ENCODE assay signal across 9 cellular contexts in the genomic region with DNA sequence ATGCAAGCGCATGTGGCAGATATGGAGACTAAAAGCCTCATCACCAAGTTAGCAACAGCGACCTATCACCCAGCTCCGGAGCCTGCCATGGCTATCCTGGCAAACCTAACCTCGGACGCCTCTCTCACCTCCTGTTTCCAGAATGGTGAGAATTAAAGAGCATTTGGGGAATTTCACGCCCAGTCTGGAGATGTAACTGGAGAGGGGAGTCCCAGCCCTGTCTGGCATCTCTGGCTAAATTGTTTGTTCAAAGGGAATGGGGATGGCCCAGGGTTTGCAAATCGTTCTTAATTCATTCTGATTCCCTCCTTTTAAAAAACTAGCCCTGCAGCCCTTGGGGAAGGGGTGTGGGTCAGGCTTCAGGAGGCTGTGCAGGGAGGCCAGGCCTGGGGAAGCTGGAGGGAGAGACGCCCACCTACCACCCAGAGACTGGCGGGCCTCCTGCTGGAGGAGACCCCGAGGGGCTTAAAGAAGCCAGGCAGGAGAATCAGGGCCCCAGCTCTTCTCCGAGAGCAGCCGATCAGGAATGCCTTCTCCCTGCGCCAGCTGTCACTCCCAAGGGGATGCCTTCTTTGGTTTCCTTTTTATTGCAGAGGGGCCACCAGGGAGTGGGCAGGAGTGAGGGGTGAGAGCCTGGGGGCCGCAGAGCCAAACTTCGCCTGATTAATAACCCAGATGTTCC. TPM values are rescaled to one million over a fixed set of nuclear protein-coding genes. Genes with fewer than 3 reads are reported as not detected.
DNase-seq lines count a peak whose midpoint lies in the region; ATAC-seq and TF ChIP-seq lines count a peak whose summit lies in the region.
"Had no signal": no experiment of that assay in that cellular context is flagged by ENCODE, and none has a peak within 500 bp of the region (broad histone marks: within the 10 kb centered on the region; RNA-seq: fewer than 3 reads in every experiment).

No MANE protein-coding gene starts in this region.

- DNase-seq in activated naive CD8-positive, alpha-beta T cell treated with anti-CD3 and anti-CD28 coated beads for 36 hours, result no peak
- DNase-seq in choroid plexus epithelial cell (ENCODE audit: low read depth), result no peak
- no peak for DNase-seq in tibial nerve (ENCODE audit: low spot score in 2 of 2)
- no peak for DNase-seq in posterior cingulate gyrus

- no peaks in the 10 kb centered on the region for H3K27me3 ChIP-seq in muscle layer of colon (ENCODE audit: control insufficient read depth in 1 of 2, insufficient read depth in 2 of 2, low read length in 2 of 2)
- no peaks in the 10 kb centered on the region for H3K27me3 ChIP-seq in tibial nerve

- TF ChIP-seq POLR2A in tibial nerve (IDR thresholded peaks at IDR 0.05), result no peak
- no peak for TF ChIP-seq POLR2A in GM18505 (IDR thresholded peaks at IDR 0.05; ENCODE audit: borderline replicate concordance, extremely low read depth, insufficient read depth, insufficient read length)

- H3K9ac ChIP-seq in muscle layer of colon (ENCODE audit: low read length), result peak overlapping the region; percentile 71

- no peak overlapping the region for H3K27ac Mint-ChIP-seq in activated naive CD8-positive, alpha-beta T cell
- H3K27ac Mint-ChIP-seq in activated naive CD8-positive, alpha-beta T cell treated with anti-CD3 and anti-CD28 coated beads for 36 hours, result no peak overlapping the region

- H3K27me3 Mint-ChIP-seq in activated naive CD8-positive, alpha-beta T cell, result peaks cover 7% of the 10 kb centered on the region
- H3K27me3 Mint-ChIP-seq in activated naive CD8-positive, alpha-beta T cell treated with anti-CD3 and anti-CD28 coated beads for 36 hours, result peaks cover 30% of the 10 kb centered on the region

- no peak for TF ChIP-seq CTCF in choroid plexus epithelial cell (conservative IDR thresholded peaks at IDR 0.05; ENCODE audit: low read depth, low read length)
- TF ChIP-seq CTCF in tibial nerve (IDR thresholded peaks at IDR 0.05), result no peak

- ATAC-seq in HG03108 (IDR thresholded peaks at IDR 0.05; ENCODE audit: unreplicated experiment), result no peak
- ATAC-seq in GM18505 (IDR thresholded peaks at IDR 0.05; ENCODE audit: unreplicated experiment), result no peak
- ATAC-seq: GM12878 had no signal

- H3K4me1 ChIP-seq in muscle layer of colon (ENCODE audit: insufficient read depth, low read length) (peaks cover 21% of the 10 kb centered on the region), tibial nerve (peaks cover 0 to 68% (median 18%) of the 10 kb centered on the region in 4 donors)

- TF ChIP-seq EP300 in tibial nerve (IDR thresholded peaks at IDR 0.05), result no peak

- H3K9me3 ChIP-seq in muscle layer of colon (ENCODE audit: low read length), result no peaks in the 10 kb centered on the region
- H3K9me3 ChIP-seq in tibial nerve, result no peaks in the 10 kb centered on the region

- 48 to 54% methylated on average over 14 to 15 of the region's 15 CpGs for WGBS in tibial nerve, 2 donors

- H3K4me1 Mint-ChIP-seq in activated naive CD8-positive, alpha-beta T cell (ENCODE audit: low read depth), result peaks cover 4% of the 10 kb centered on the region
- H3K4me1 Mint-ChIP-seq in activated naive CD8-positive, alpha-beta T cell treated with anti-CD3 and anti-CD28 coated beads for 36 hours, result no peaks in the 10 kb centered on the region

- no peaks in the 10 kb centered on the region for H3K36me3 Mint-ChIP-seq in activated naive CD8-positive, alpha-beta T cell
- no peaks in the 10 kb centered on the region for H3K36me3 Mint-ChIP-seq in activated naive CD8-positive, alpha-beta T cell treated with anti-CD3 and anti-CD28 coated beads for 36 hours

- intact Hi-C loops in posterior cingulate gyrus (cut with DNase I), result no loop called here

- no peaks in the 10 kb centered on the region for H3K9me3 Mint-ChIP-seq in activated naive CD8-positive, alpha-beta T cell (ENCODE audit: low read depth)
- H3K9me3 Mint-ChIP-seq in activated naive CD8-positive, alpha-beta T cell treated with anti-CD3 and anti-CD28 coated beads for 36 hours, result no peaks in the 10 kb centered on the region

- H3K36me3 ChIP-seq in muscle layer of colon (ENCODE audit: insufficient read depth, low read length) (no peaks in the 10 kb centered on the region), tibial nerve (no peaks in the 10 kb centered on the region)

- peak overlapping the region; percentile 85 for H3K4me3 ChIP-seq in choroid plexus epithelial cell (ENCODE audit: low read depth, low read length)
- peak overlapping the region; percentile 22 to 64 for H3K4me3 ChIP-seq in muscle layer of colon (ENCODE audit: low read depth in 1 of 2, low read length in 2 of 2)
- H3K4me3 ChIP-seq in tibial nerve, result peak overlapping the region; percentile 56 to 84 (median 74)
- H3K4me3 ChIP-seq: GM12878 had no signal

- H3K4me3 Mint-ChIP-seq in activated naive CD8-positive, alpha-beta T cell, result peak overlapping the region; percentile 67
- H3K4me3 Mint-ChIP-seq in activated naive CD8-positive, alpha-beta T cell treated with anti-CD3 and anti-CD28 coated beads for 36 hours, result no peak overlapping the region

- H3K27ac ChIP-seq in muscle layer of colon (ENCODE audit: low read depth, low read length) (peak overlapping the region; percentile 79), tibial nerve (peak overlapping the region; percentile 86 to 97 (median 92))

RNA-seq across cellular contexts. Expression of a gene that starts 1.0 kb away (rescaled TPM):
- total RNA-seq in activated naive CD8-positive, alpha-beta T cell treated with anti-CD3 and anti-CD28 coated beads for 36 hours, result under 1 TPM; 0.23 to 0.24 TPM
- total RNA-seq in tibial nerve, result 10 to 100 TPM; 51.9 to 78.3 (median 62.4) TPM

Comparison
In these comparisons a context has a peak if more than half of its experiments do, and no peak if none do; other contexts are left out.
1. RNA of a gene that starts 1.0 kb away (total RNA-seq): 51.9 to 78.3 TPM in tibial nerve; 0.23 to 0.24 TPM in activated naive CD8-positive, alpha-beta T cell treated with anti-CD3 and anti-CD28 coated beads for 36 hours; every median in the first group is over 10 times any median in the second.
2. Peak in every context shown above with its lines, with median percentiles within 50 percentile points of each other: H3K4me3 ChIP-seq.